Comparison of ENCODE assay signal across 8 cellular contexts in the genomic region with DNA sequence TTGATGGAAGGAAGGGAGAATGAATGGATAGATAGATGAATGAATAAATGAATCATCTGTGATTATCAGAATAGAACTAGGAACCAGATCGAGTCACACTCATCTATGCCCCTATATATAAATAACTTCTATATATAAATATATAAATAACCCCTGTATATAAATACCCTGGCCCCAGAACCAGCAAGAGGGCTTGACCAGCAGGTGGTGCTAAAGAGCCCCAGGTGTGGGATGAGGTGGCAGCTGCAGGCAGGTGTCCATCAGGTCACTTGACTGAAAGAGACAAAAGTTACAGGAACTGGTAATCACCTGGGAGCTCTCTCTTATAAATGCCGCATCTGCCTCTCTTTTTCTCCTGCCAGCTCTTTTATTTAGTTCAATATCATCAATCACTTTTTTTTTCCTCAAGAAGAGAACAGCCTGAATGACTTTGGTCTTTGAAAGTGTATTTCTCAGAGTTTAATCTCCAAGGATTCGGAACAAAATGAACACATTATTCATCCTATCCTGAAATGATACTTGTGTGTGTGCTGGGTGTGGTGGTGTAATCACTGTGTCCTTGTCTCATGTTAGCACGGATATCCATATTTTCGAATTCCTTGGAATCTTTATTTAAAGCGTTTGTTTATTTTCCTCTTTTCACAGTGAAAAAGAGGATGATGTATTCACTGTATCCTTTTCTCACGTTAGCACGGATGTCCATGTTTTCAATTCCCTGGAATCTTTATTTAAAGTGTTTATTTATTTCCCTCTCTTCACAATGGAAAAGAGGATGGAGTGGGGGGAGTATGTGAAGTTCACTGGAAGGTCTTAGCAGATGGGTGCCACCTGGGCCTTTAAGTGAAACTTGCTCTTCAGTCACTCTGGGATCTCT. TPM values are rescaled to one million over a fixed set of nuclear protein-coding genes. Genes with fewer than 3 reads are reported as not detected.
DNase-seq lines count a peak whose midpoint lies in the region; ATAC-seq and TF ChIP-seq lines count a peak whose summit lies in the region.

No MANE protein-coding gene starts in this region.

- H3K4me1 Mint-ChIP-seq in activated CD4-positive, alpha-beta memory T cell treated with anti-CD3 and anti-CD28 coated beads for 36 hours (ENCODE audit: low read depth) = peaks cover 39% of the 10 kb centered on the region
- no peaks in the 10 kb centered on the region for H3K4me1 Mint-ChIP-seq in effector memory CD8-positive, alpha-beta T cell (ENCODE audit: low read depth in 2 of 2)
- H3K4me1 Mint-ChIP-seq in stimulated activated effector memory CD8-positive, alpha-beta T cell treated with anti-CD3 and anti-CD28 coated beads, Interleukin-12 subunit alpha, Interleukin-12 subunit beta, amount 100 ng/mL, for 72 hours = peaks cover 36% of the 10 kb centered on the region

- no peak overlapping the region for H3K27ac Mint-ChIP-seq in activated CD4-positive, alpha-beta memory T cell treated with anti-CD3 and anti-CD28 coated beads for 36 hours
- no peak overlapping the region for H3K27ac Mint-ChIP-seq in effector memory CD8-positive, alpha-beta T cell
- no peak overlapping the region for H3K27ac Mint-ChIP-seq in stimulated activated effector memory CD8-positive, alpha-beta T cell treated with anti-CD3 and anti-CD28 coated beads, Interleukin-12 subunit alpha, Interleukin-12 subunit beta, amount 100 ng/mL, for 72 hours

- no peaks in the 10 kb centered on the region for H3K36me3 ChIP-seq in mucosa of descending colon (ENCODE audit: low read depth)

- TF ChIP-seq CTCF in mucosa of descending colon (IDR thresholded peaks at IDR 0.05) = peak; percentile 76

- H3K9me3 ChIP-seq in mucosa of descending colon = no peaks in the 10 kb centered on the region

- DNase-seq in AG20443 (ENCODE audit: low spot score) (peak; percentile 33), NCI-H2171 treated with DMSO at 0.1 percent for 48 hours (lab: John Stamatoyannopoulos, UW) (peak; percentile 33), mucosa of descending colon (peak; percentile 68 to 93 (median 86))
- peak; percentile 86 for DNase-seq in activated CD4-positive, alpha-beta memory T cell treated with anti-CD3 and anti-CD28 coated beads for 36 hours
- peak; percentile 77 to 80 (median 79) for DNase-seq in effector memory CD8-positive, alpha-beta T cell
- peak; percentile 75 to 86 for DNase-seq in stimulated activated effector memory CD8-positive, alpha-beta T cell treated with anti-CD3 and anti-CD28 coated beads, Interleukin-12 subunit alpha, Interleukin-12 subunit beta, amount 100 ng/mL, for 72 hours (ENCODE audit: low spot score in 2 of 2)

- no peak overlapping the region for H3K4me3 ChIP-seq in mucosa of descending colon

- H3K27me3 Mint-ChIP-seq in activated CD4-positive, alpha-beta memory T cell treated with anti-CD3 and anti-CD28 coated beads for 36 hours = peaks cover 12% of the 10 kb centered on the region
- peaks cover 14 to 27% of the 10 kb centered on the region in 2 donors for H3K27me3 Mint-ChIP-seq in effector memory CD8-positive, alpha-beta T cell

- H3K4me3 Mint-ChIP-seq in activated CD4-positive, alpha-beta memory T cell treated with anti-CD3 and anti-CD28 coated beads for 36 hours = no peak overlapping the region
- H3K4me3 Mint-ChIP-seq in effector memory CD8-positive, alpha-beta T cell = no peak overlapping the region
- H3K4me3 Mint-ChIP-seq in stimulated activated effector memory CD8-positive, alpha-beta T cell treated with anti-CD3 and anti-CD28 coated beads, Interleukin-12 subunit alpha, Interleukin-12 subunit beta, amount 100 ng/mL, for 72 hours = no peak overlapping the region

- POLR2A ChIA-PET in activated CD4-positive, alpha-beta memory T cell treated with anti-CD3 and anti-CD28 coated beads for 36 hours (lab: Charles Lee) = interaction anchor here (1.2 to 2.5 kb wide), 3 partner anchors 15 to 54 kb away, joined by 3 to 23 read pairs (median 12); partner anchors contain the start of gene ATG7

- intact Hi-C loops in activated CD4-positive, alpha-beta memory T cell treated with anti-CD3 and anti-CD28 coated beads for 36 hours (cut with micrococcal nuclease) = loop anchor here (1.0 to 5.0 kb wide), 3 partner anchors 98 to 950 kb away; no protein-coding TSS in a partner anchor
- intact Hi-C loops in mucosa of descending colon (cut with DNase I, micrococcal nuclease) = loop anchor here in 1 of 2 donors (5.0 kb wide), 1 partner anchor 95 kb away; no protein-coding TSS in a partner anchor

- peaks cover 4% of the 10 kb centered on the region for H3K36me3 Mint-ChIP-seq in activated CD4-positive, alpha-beta memory T cell treated with anti-CD3 and anti-CD28 coated beads for 36 hours
- H3K36me3 Mint-ChIP-seq in effector memory CD8-positive, alpha-beta T cell (ENCODE audit: insufficient read depth) = no peaks in the 10 kb centered on the region
- H3K36me3 Mint-ChIP-seq in stimulated activated effector memory CD8-positive, alpha-beta T cell treated with anti-CD3 and anti-CD28 coated beads, Interleukin-12 subunit alpha, Interleukin-12 subunit beta, amount 100 ng/mL, for 72 hours = peaks cover 16% of the 10 kb centered on the region

- CTCF ChIA-PET in activated CD4-positive, alpha-beta memory T cell treated with anti-CD3 and anti-CD28 coated beads for 36 hours (lab: Charles Lee) = interaction anchor here (0.9 to 7.5 kb wide), 16 partner anchors 13 to 415 kb away, joined by 3 to 101 read pairs (median 4); partner anchors contain the start of gene ATG7

- peak; percentile 60 for ATAC-seq in GM19438 (IDR thresholded peaks at IDR 0.05; ENCODE audit: low read depth, unreplicated experiment)
- ATAC-seq in effector memory CD8-positive, alpha-beta T cell (replicated peaks) = peak; percentile 80
- peak; percentile 97 for ATAC-seq in mucosa of descending colon
- no peak for ATAC-seq in stimulated activated effector memory CD8-positive, alpha-beta T cell treated with anti-CD3 and anti-CD28 coated beads, Interleukin-12 subunit alpha, Interleukin-12 subunit beta, amount 100 ng/mL, for 72 hours
- no peak for ATAC-seq in GM18519 (IDR thresholded peaks at IDR 0.05; ENCODE audit: low FRiP score, unreplicated experiment)

- peaks cover 20% of the 10 kb centered on the region for H3K9me3 Mint-ChIP-seq in activated CD4-positive, alpha-beta memory T cell treated with anti-CD3 and anti-CD28 coated beads for 36 hours
- H3K9me3 Mint-ChIP-seq in effector memory CD8-positive, alpha-beta T cell = no peaks in the 10 kb centered on the region
- H3K9me3 Mint-ChIP-seq in stimulated activated effector memory CD8-positive, alpha-beta T cell treated with anti-CD3 and anti-CD28 coated beads, Interleukin-12 subunit alpha, Interleukin-12 subunit beta, amount 100 ng/mL, for 72 hours = no peaks in the 10 kb centered on the region

- no peaks in the 10 kb centered on the region for H3K4me1 ChIP-seq in mucosa of descending colon (ENCODE audit: low read depth)

RNA-seq across cellular contexts. Expression of gene ATG7, which starts 35.4 kb away (rescaled TPM):
- 10 to 100 TPM; 30.5 to 33.6 TPM for total RNA-seq in activated CD4-positive, alpha-beta memory T cell treated with anti-CD3 and anti-CD28 coated beads for 36 hours
- 10 to 100 TPM; 40.4 to 49.6 (median 43.3) TPM for total RNA-seq in mucosa of descending colon

Comparison
In these comparisons a context has a peak if more than half of its experiments do, and no peak if none do; other contexts are left out.
1. DNase-seq: peak in every context shown above with its lines; median percentile 86 in activated CD4-positive, alpha-beta memory T cell treated with anti-CD3 and anti-CD28 coated beads for 36 hours; 86 in mucosa of descending colon; 80 in stimulated activated effector memory CD8-positive, alpha-beta T cell treated with anti-CD3 and anti-CD28 coated beads, Interleukin-12 subunit alpha, Interleukin-12 subunit beta, amount 100 ng/mL, for 72 hours; 79 in effector memory CD8-positive, alpha-beta T cell; 33 in AG20443; 33 in NCI-H2171 treated with DMSO at 0.1 percent for 48 hours.
2. ATAC-seq: peak in GM19438 (single experiment), effector memory CD8-positive, alpha-beta T cell (single experiment) and mucosa of descending colon (single experiment); none in stimulated activated effector memory CD8-positive, alpha-beta T cell treated with anti-CD3 and anti-CD28 coated beads, Interleukin-12 subunit alpha, Interleukin-12 subunit beta, amount 100 ng/mL, for 72 hours (single experiment) and GM18519 (single experiment).